Comparison of ENCODE assay signal across 11 cellular contexts in the genomic region with DNA sequence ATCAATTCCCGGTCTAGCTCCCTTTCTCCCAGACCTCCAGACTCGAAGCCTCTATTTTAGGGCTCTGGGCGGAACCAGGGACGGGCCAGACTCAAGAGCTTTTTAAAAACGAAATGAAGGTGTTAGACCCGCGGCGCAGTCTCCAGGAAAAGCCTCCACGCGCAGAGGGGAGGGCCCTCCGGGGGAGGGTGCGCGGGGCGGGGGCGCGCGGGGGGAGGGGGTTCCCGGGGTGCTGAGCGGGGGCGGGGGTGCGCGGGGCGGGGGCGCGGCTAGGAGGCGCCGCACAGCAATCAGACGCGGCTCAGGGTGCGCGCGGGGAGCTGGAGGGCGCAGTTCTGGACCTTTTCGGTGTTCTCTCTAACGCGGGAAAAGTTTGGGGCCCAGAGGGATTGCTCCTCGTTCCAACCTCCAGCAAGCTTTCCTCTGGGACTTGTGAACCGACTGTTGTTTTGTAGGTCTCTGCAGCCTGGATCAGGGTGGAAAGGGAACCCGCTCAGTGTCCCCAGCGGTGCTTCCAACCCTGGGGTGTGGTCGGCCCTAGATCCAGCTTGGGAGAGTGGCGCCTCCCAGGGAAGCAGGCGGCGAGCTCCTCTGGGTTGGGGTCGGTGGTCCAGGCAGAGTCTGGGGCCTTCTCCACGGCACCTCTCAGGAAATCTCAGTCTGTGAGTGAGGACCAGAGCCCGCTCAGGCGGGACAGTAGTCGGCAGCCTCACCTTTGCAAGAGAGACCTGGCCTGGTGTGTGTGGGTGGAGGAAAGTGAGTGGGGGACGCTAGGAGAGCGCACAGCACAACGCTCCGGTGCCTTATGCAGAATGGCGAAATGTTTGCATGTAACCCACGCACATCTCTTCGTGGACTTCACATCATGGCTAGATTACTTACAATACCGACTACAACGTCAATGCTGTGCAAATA. TPM values are rescaled to one million over a fixed set of nuclear protein-coding genes. Genes with fewer than 3 reads are reported as not detected.
DNase-seq lines count a peak whose midpoint lies in the region; ATAC-seq, FAIRE-seq and TF ChIP-seq lines count a peak whose summit lies in the region.
"Had no signal": no experiment of that assay in that cellular context is flagged by ENCODE, and none has a peak within 500 bp of the region (broad histone marks: within the 10 kb centered on the region; RNA-seq: fewer than 3 reads in every experiment).

No MANE protein-coding gene starts in this region.

- peaks cover 19% of the 10 kb centered on the region for H3K4me1 Mint-ChIP-seq in stimulated activated naive CD8-positive, alpha-beta T cell treated with anti-CD3 and anti-CD28 coated beads, Interleukin-15, Interleukin-2, amounts not matched to agents 100 ng/mL and 50 ng/mL, for 24 hours (ENCODE audit: low read depth)
- peaks cover 13% of the 10 kb centered on the region for H3K4me1 Mint-ChIP-seq in endodermal cell
- no peaks in the 10 kb centered on the region for H3K4me1 Mint-ChIP-seq in neural progenitor cell
- H3K4me1 Mint-ChIP-seq: central memory CD8-positive, alpha-beta T cell had no signal

- H3K4me2 ChIP-seq in neural progenitor cell (peak overlapping the region; percentile 97), Karpas-422 (ENCODE audit: low read depth, low read length, poor library complexity, severe bottlenecking) (no peak overlapping the region)

- peak overlapping the region; percentile 64 for H3K4me3 Mint-ChIP-seq in stimulated activated naive CD8-positive, alpha-beta T cell treated with anti-CD3 and anti-CD28 coated beads, Interleukin-15, Interleukin-2, amounts not matched to agents 100 ng/mL and 50 ng/mL, for 24 hours
- H3K4me3 Mint-ChIP-seq in endodermal cell, result peak overlapping the region; percentile 56
- no peak overlapping the region for H3K4me3 Mint-ChIP-seq in neural progenitor cell
- H3K4me3 Mint-ChIP-seq: central memory CD8-positive, alpha-beta T cell had no signal

- H3K79me2 ChIP-seq in neural progenitor cell (ENCODE audit: low read depth) (no peaks in the 10 kb centered on the region), Karpas-422 (ENCODE audit: low read length) (no peaks in the 10 kb centered on the region)

- WGBS in endodermal cell (ENCODE audit: insufficient coverage in 1 of 2, insufficient read length in 1 of 2), 2 experiments, result 19 to 64% methylated on average over 9 to 58 of the region's 58 CpGs

- H3K9me3 ChIP-seq in endodermal cell (ENCODE audit: control insufficient read depth, low read length) (no peaks in the 10 kb centered on the region), neural progenitor cell (ENCODE audit: low read depth) (no peaks in the 10 kb centered on the region), Karpas-422 (ENCODE audit: low read length) (no peaks in the 10 kb centered on the region)
- H3K9me3 ChIP-seq: mucosa of descending colon had no signal

- DNase-seq in stimulated activated naive CD8-positive, alpha-beta T cell treated with anti-CD3 and anti-CD28 coated beads, Interleukin-15, Interleukin-2, amounts not matched to agents 100 U/mL and 50 U/mL, for 24 hours, result no peak
- DNase-seq in endodermal cell (peak; percentile 71), neural progenitor cell (ENCODE audit: low spot score) (peak; percentile 49), cerebellar cortex (ENCODE audit: low spot score) (no peak), RPMI8226 (no peak), H54 (ENCODE audit: insufficient read length, low spot score) (no peak), Karpas-422 (no peak)
- DNase-seq: mucosa of descending colon had no signal

- H3K4me3 ChIP-seq in endodermal cell (ENCODE audit: low read length), result peak overlapping the region; percentile 73
- peak overlapping the region; percentile 58 for H3K4me3 ChIP-seq in neural progenitor cell
- no peak overlapping the region for H3K4me3 ChIP-seq in Karpas-422 (ENCODE audit: low read length)
- H3K4me3 ChIP-seq: mucosa of descending colon had no signal

- H3F3A ChIP-seq in neural progenitor cell (ENCODE audit: low read depth), result peaks cover 3% of the 10 kb centered on the region

- TF ChIP-seq CTCF in endodermal cell (conservative IDR thresholded peaks at IDR 0.05) (no peak), neural progenitor cell (IDR thresholded peaks at IDR 0.05) (no peak)

- H3K4me1 ChIP-seq in endodermal cell (ENCODE audit: control insufficient read depth, insufficient read depth, low read length) (no peaks in the 10 kb centered on the region), neural progenitor cell (peaks cover 8% of the 10 kb centered on the region), Karpas-422 (ENCODE audit: low read length) (no peaks in the 10 kb centered on the region)

- no peaks in the 10 kb centered on the region for H4K20me1 ChIP-seq in neural progenitor cell (ENCODE audit: low read depth)
- no peaks in the 10 kb centered on the region for H4K20me1 ChIP-seq in Karpas-422 (ENCODE audit: insufficient read depth, low read depth, low read length)

- H3K36me3 ChIP-seq in endodermal cell (ENCODE audit: control insufficient read depth, insufficient read depth, low read length) (no peaks in the 10 kb centered on the region), neural progenitor cell (no peaks in the 10 kb centered on the region), Karpas-422 (ENCODE audit: insufficient read depth, low read length) (no peaks in the 10 kb centered on the region)

- H3K9ac ChIP-seq in endodermal cell (ENCODE audit: extremely low read depth, low read length, poor library complexity, severe bottlenecking), result no peak overlapping the region
- no peak overlapping the region for H3K9ac ChIP-seq in neural progenitor cell
- no peak overlapping the region for H3K9ac ChIP-seq in Karpas-422 (ENCODE audit: low read length)

- peaks cover 30% of the 10 kb centered on the region for H3K27me3 Mint-ChIP-seq in stimulated activated naive CD8-positive, alpha-beta T cell treated with anti-CD3 and anti-CD28 coated beads, Interleukin-15, Interleukin-2, amounts not matched to agents 100 ng/mL and 50 ng/mL, for 24 hours
- H3K27me3 Mint-ChIP-seq in endodermal cell (ENCODE audit: insufficient read depth) (peaks cover 38% of the 10 kb centered on the region), neural progenitor cell (ENCODE audit: insufficient read depth, low read depth) (peaks cover 33% of the 10 kb centered on the region)

- H2AFZ ChIP-seq in neural progenitor cell (replicated peaks) (peak overlapping the region; percentile 99), Karpas-422 (ENCODE audit: low read length) (no peak overlapping the region)

- no peak for ATAC-seq in stimulated activated naive CD8-positive, alpha-beta T cell treated with anti-CD3 and anti-CD28 coated beads, Interleukin-15, Interleukin-2, amounts not matched to agents 100 U/mL and 50 U/mL, for 24 hours
- ATAC-seq: mucosa of descending colon had no signal

- no peaks in the 10 kb centered on the region for H3K36me3 Mint-ChIP-seq in stimulated activated naive CD8-positive, alpha-beta T cell treated with anti-CD3 and anti-CD28 coated beads, Interleukin-15, Interleukin-2, amounts not matched to agents 100 ng/mL and 50 ng/mL, for 24 hours (ENCODE audit: low read depth)
- no peaks in the 10 kb centered on the region for H3K36me3 Mint-ChIP-seq in endodermal cell (ENCODE audit: low read depth)
- no peaks in the 10 kb centered on the region for H3K36me3 Mint-ChIP-seq in neural progenitor cell

- H3K9me3 Mint-ChIP-seq in stimulated activated naive CD8-positive, alpha-beta T cell treated with anti-CD3 and anti-CD28 coated beads, Interleukin-15, Interleukin-2, amounts not matched to agents 100 ng/mL and 50 ng/mL, for 24 hours, result no peaks in the 10 kb centered on the region
- no peaks in the 10 kb centered on the region for H3K9me3 Mint-ChIP-seq in endodermal cell
- H3K9me3 Mint-ChIP-seq in neural progenitor cell, result peaks cover 7% of the 10 kb centered on the region
- H3K9me3 Mint-ChIP-seq: central memory CD8-positive, alpha-beta T cell had no signal

- no peak overlapping the region for H3K27ac Mint-ChIP-seq in stimulated activated naive CD8-positive, alpha-beta T cell treated with anti-CD3 and anti-CD28 coated beads, Interleukin-15, Interleukin-2, amounts not matched to agents 100 ng/mL and 50 ng/mL, for 24 hours
- H3K27ac Mint-ChIP-seq in endodermal cell (no peak overlapping the region), neural progenitor cell (no peak overlapping the region)

- no peaks in the 10 kb centered on the region for H3K9me2 ChIP-seq in Karpas-422 (replicated peaks; ENCODE audit: insufficient read depth, low read length)

- no peak overlapping the region for H3K27ac ChIP-seq in endodermal cell (ENCODE audit: low read depth, low read length)
- no peak overlapping the region for H3K27ac ChIP-seq in neural progenitor cell
- no peak overlapping the region for H3K27ac ChIP-seq in Karpas-422 (ENCODE audit: low read length)

- H3K27me3 ChIP-seq in endodermal cell (ENCODE audit: control insufficient read depth, insufficient read depth, low read length, poor library complexity, severe bottlenecking), result peaks cover 42% of the 10 kb centered on the region
- peaks cover 52% of the 10 kb centered on the region for H3K27me3 ChIP-seq in neural progenitor cell
- no peaks in the 10 kb centered on the region for H3K27me3 ChIP-seq in Karpas-422 (ENCODE audit: low read length)

- no peak for TF ChIP-seq POLR2A in H54 (IDR thresholded peaks at IDR 0.05; ENCODE audit: low read depth, low read length)

- no peak for FAIRE-seq in H54 (lab: Jason Lieb, UNC)

RNA-seq across cellular contexts. Expression of a gene that starts 2.0 kb away (rescaled TPM):
- total RNA-seq in endodermal cell, result not detected
- polyA plus RNA-seq in endodermal cell (2013, experiment 1 of 2), result not detected
- polyA plus RNA-seq in endodermal cell (2013, experiment 2 of 2), result not detected
- total RNA-seq in neural progenitor cell (ENCODE audit: low replicate concordance), result not detected in 2 replicates
- not detected in 2 replicates for total RNA-seq in Karpas-422 (2014; rRNA removed; shearing (Covaris generic); ENCODE audit: low replicate concordance)
- total RNA-seq: Daoy, mucosa of descending colon had no signal

RNA-seq across cellular contexts. Expression of a gene that starts 21.5 kb away (rescaled TPM):
- 10 to 100 TPM; 45.4 to 50.8 TPM for total RNA-seq in endodermal cell
- 60.5 TPM for polyA plus RNA-seq in endodermal cell (2013, experiment 1 of 2)
- polyA plus RNA-seq in endodermal cell (2013, experiment 2 of 2), result 48.5 TPM
- total RNA-seq in neural progenitor cell (ENCODE audit: low replicate concordance), result 11.5 and 54.9 TPM in 2 replicates
- total RNA-seq in Karpas-422 (2014; rRNA removed; shearing (Covaris generic); ENCODE audit: low replicate concordance), result 30.5 and 59.5 TPM in 2 replicates

RNA-seq across cellular contexts. Expression of a gene that starts 46.7 kb away (rescaled TPM):
- total RNA-seq in endodermal cell, result under 1 TPM; 0.22 to 0.24 TPM
- polyA plus RNA-seq in endodermal cell (2013, experiment 1 of 2), result 0.28 TPM
- 0.17 TPM for polyA plus RNA-seq in endodermal cell (2013, experiment 2 of 2)
- not detected in 2 replicates for total RNA-seq in neural progenitor cell (ENCODE audit: low replicate concordance)
- not detected in 2 replicates for total RNA-seq in Karpas-422 (2014; rRNA removed; shearing (Covaris generic); ENCODE audit: low replicate concordance)
- total RNA-seq: Daoy had no signal

RNA-seq across cellular contexts. Expression of a gene that starts 57.7 kb away (rescaled TPM):
- total RNA-seq in endodermal cell (1 to 10 TPM; 7.5 to 10.0 TPM), neural progenitor cell (ENCODE audit: low replicate concordance) (0.09 TPM in 1 of 2 replicates, not detected in the other)
- polyA plus RNA-seq in endodermal cell (2013, experiment 1 of 2), result 24.3 TPM
- 20.8 TPM for polyA plus RNA-seq in endodermal cell (2013, experiment 2 of 2)
- not detected in 2 replicates for total RNA-seq in Karpas-422 (2014; rRNA removed; shearing (Covaris generic); ENCODE audit: low replicate concordance)

Comparison
In these comparisons a context has a peak if more than half of its experiments do, and no peak if none do; other contexts are left out.
1. DNase-seq: peak in endodermal cell (single experiment) and neural progenitor cell (single experiment); none in stimulated activated naive CD8-positive, alpha-beta T cell treated with anti-CD3 and anti-CD28 coated beads, Interleukin-15, Interleukin-2, amounts not matched to agents 100 U/mL and 50 U/mL, for 24 hours (single experiment), cerebellar cortex (single experiment), RPMI8226 (single experiment), H54 (single experiment) and Karpas-422 (single experiment).